Comparison of ENCODE assay signal across 24 cellular contexts in genomic region chr14:40222996-40223395, GRCh38.
"Had no signal": no experiment of that assay in that cellular context is flagged by ENCODE, and none has a peak within 500 bp of the region (broad histone marks: within the 10 kb centered on the region; RNA-seq: fewer than 3 reads in every experiment).

No MANE protein-coding gene starts in this region.

- H3K9me3 ChIP-seq: colonic mucosa, gastrocnemius medialis, heart right ventricle, lower lobe of right lung had no signal

- H3K4me3 ChIP-seq: colonic mucosa, dorsolateral prefrontal cortex, esophagus squamous epithelium, gastrocnemius medialis, heart right ventricle, left lung, lower lobe of right lung, mucosa of descending colon had no signal

- H3K27me3 ChIP-seq: colonic mucosa, dorsolateral prefrontal cortex, esophagus squamous epithelium, gastrocnemius medialis, heart right ventricle, left lung had no signal

- H3K4me1 ChIP-seq: colonic mucosa, esophagus squamous epithelium, gastrocnemius medialis, heart right ventricle, left lung, lower lobe of right lung had no signal

- DNase-seq: colonic mucosa; cortex of kidney; dermis blood vessel endothelial cell; dorsolateral prefrontal cortex; effector CD4-positive, alpha-beta T cell; effector memory CD4-positive, alpha-beta T cell; esophagus squamous epithelium; foreskin fibroblast; foreskin melanocyte; gastrocnemius medialis; glutamatergic neuron; head of caudate nucleus; heart right ventricle; hippocampal formation; left cardiac atrium; left lung; left ventricle myocardium superior; lower lobe of right lung; mesenchymal stem cell; mucosa of descending colon; naive B cell had no signal

- H3K36me3 ChIP-seq: colonic mucosa, esophagus squamous epithelium, gastrocnemius medialis, heart right ventricle, left lung, lower lobe of right lung had no signal

- FAIRE-seq: endothelial cell of umbilical vein, islet of Langerhans, keratinocyte had no signal

- ATAC-seq: gastrocnemius medialis, heart right ventricle, left cardiac atrium, left lung, left ventricle myocardium superior, lower lobe of right lung, mucosa of descending colon had no signal

- H3K27ac ChIP-seq: colonic mucosa, dorsolateral prefrontal cortex, esophagus squamous epithelium, gastrocnemius medialis, heart right ventricle, left lung, lower lobe of right lung had no signal
